8 cellular contexts compared by ENCODE assay signal in the genomic region with DNA sequence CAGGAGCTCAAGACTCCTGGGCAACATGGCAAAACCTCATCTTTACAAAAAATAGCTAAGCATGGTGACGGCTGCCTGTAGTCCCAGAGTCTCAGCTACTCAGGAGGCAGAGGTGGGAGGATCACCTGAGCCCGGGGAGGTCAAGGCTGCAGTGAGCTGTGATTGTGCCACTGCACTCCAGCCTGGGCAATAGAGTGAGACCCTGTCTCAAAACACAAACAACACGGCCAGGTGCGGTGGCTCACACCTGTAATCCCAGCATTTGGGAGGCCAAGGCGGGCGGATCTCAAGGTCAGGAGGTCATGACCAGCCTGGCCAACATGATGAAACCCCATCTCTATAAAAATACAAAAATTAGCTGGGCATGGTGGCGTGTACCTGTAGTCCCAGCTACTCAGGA. TPM values are rescaled to one million over a fixed set of nuclear protein-coding genes. Genes with fewer than 3 reads are reported as not detected.
A peak's percentile ranks its signal among the peaks of the same experiment; 100 is the strongest.
DNase-seq lines count a peak whose midpoint lies in the region; ATAC-seq, FAIRE-seq and TF ChIP-seq lines count a peak whose summit lies in the region.
"Not testable (repeated sequence)": the region's sequence is repeated elsewhere in the genome, so short reads cannot be mapped to it uniquely, and the experiment has no call there.
"Had no signal": no experiment of that assay in that cellular context is flagged by ENCODE, and none has a peak within 500 bp of the region (broad histone marks: within the 10 kb centered on the region; RNA-seq: fewer than 3 reads in every experiment).

No MANE protein-coding gene starts in this region.

- not testable (repeated sequence) for H3K4me1 ChIP-seq in HEK293 (ENCODE audit: control insufficient read depth, insufficient read depth, low read length); Panc1 (ENCODE audit: control insufficient read depth, insufficient read depth, low read length); K562 (replicated peaks in 1 of 2; ENCODE audit: control insufficient read depth in 2 of 2, insufficient read depth in 2 of 2, low read length in 2 of 2)
- peaks cover 20% of the 10 kb centered on the region for H3K4me1 ChIP-seq in HepG2 (ENCODE audit: insufficient read depth, low read length)

- BruUV-seq in Panc1 (replicated peaks; lab: Mats Ljungman, UMichigan); K562 (replicated peaks; lab: Mats Ljungman, UMichigan); HepG2 (replicated peaks; lab: Mats Ljungman, UMichigan): not testable (repeated sequence)

- not testable (repeated sequence) for H3K79me2 ChIP-seq in K562 (ENCODE audit: control insufficient read depth, insufficient read depth, low read length); HepG2 (ENCODE audit: insufficient read depth, low read length)

- not testable (repeated sequence) for DNase-seq in Panc1 (ENCODE audit: low read depth, low spot score); WTC11 (ENCODE audit: low spot score); K562 (ENCODE audit: extremely low read depth in 1 of 4, low spot score in 3 of 4); left colon; HepG2 (ENCODE audit: low spot score)
- peak; percentile 11 for DNase-seq in activated CD8-positive, alpha-beta memory T cell treated with anti-CD3 and anti-CD28 coated beads, Interleukin-2, amount 10 ng/mL, durations not matched to agents 7 days and 5 days

- in situ Hi-C loops in Panc1 (cut with HindIII; ENCODE audit: low pct_unique_long_range_greater_than_20kb, low sequenced_read_pairs); K562 (cut with MboI); HepG2 (cut with HindIII; ENCODE audit: extremely low pct_ligation_motif_present, low pct_unique_long_range_greater_than_20kb): not testable (repeated sequence)

- not testable (repeated sequence) for TF ChIP-seq EP300 in K562 (IDR thresholded peaks at IDR 0.05; ENCODE audit: low read length); HepG2 (IDR thresholded peaks at IDR 0.05; ENCODE audit: low read depth in 2 of 2, low read length in 2 of 2); HepG2 (CRISPR knock-in tag; IDR thresholded peaks at IDR 0.05; ENCODE audit: borderline replicate concordance)

- not testable (repeated sequence) for H3K27ac ChIP-seq in HEK293 (ENCODE audit: extremely low read depth, low read depth, low read length); Panc1 (ENCODE audit: low read length); K562 (ENCODE audit: extremely low read depth, low read depth, low read length); HepG2 (ENCODE audit: extremely low read length, insufficient read depth, low read length)

- TF ChIP-seq CTCF in HEK293 (tag by site-specific recombination; IDR thresholded peaks at IDR 0.05); Panc1 (IDR thresholded peaks at IDR 0.05); WTC11 (IDR thresholded peaks at IDR 0.05); K562 (IDR thresholded peaks at IDR 0.05 in 2 of 3, conservative IDR thresholded peaks at IDR 0.05 in 1 of 3; ENCODE audit: insufficient read depth in 2 of 3, low read depth in 1 of 3, low read length in 3 of 3); HepG2 (CRISPR knock-in tag; IDR thresholded peaks at IDR 0.05): not testable (repeated sequence)

- not testable (repeated sequence) for H3K9ac ChIP-seq in K562 (ENCODE audit: insufficient read depth in 1 of 2, low read depth in 2 of 2, low read length in 2 of 2); HepG2 (ENCODE audit: insufficient read depth, low read depth, low read length)

- TF ChIP-seq RAD21 in K562 (CRISPR knock-in tag; conservative IDR thresholded peaks at IDR 0.05 in 1 of 2, IDR thresholded peaks at IDR 0.05 in 1 of 2); HepG2 (CRISPR knock-in tag; IDR thresholded peaks at IDR 0.05): not testable (repeated sequence)

- H2AFZ ChIP-seq in K562 (ENCODE audit: low read depth, low read length); HepG2 (ENCODE audit: low read length): not testable (repeated sequence)

- H3K4me1 Mint-ChIP-seq in WTC11; activated CD8-positive, alpha-beta memory T cell treated with anti-CD3 and anti-CD28 coated beads, Interleukin-2, amount 10 ng/mL, durations not matched to agents 7 days and 5 days: not testable (repeated sequence)

- CTCF ChIA-PET in HEK293 (lab: Yijun Ruan, JAX); Panc1 (lab: Charles Lee); WTC11 (lab: Charles Lee); activated CD8-positive, alpha-beta memory T cell treated with anti-CD3 and anti-CD28 coated beads, Interleukin-2, amount 10 ng/mL, durations not matched to agents 7 days and 5 days (lab: Charles Lee); K562 (lab: Yijun Ruan, JAX; ENCODE audit: low intra/inter-chr PET ratio); HepG2 (lab: Yijun Ruan, JAX; ENCODE audit: low intra/inter-chr PET ratio, low total read pairs): not testable (repeated sequence)

- intact Hi-C loops in Panc1 (cut with micrococcal nuclease; ENCODE audit: unreplicated experiment); K562 (cut with micrococcal nuclease); left colon (cut with DNase I, micrococcal nuclease); HepG2 (cut with micrococcal nuclease; ENCODE audit: unreplicated experiment): not testable (repeated sequence)

- TF ChIP-seq POLR2A in K562 (conservative IDR thresholded peaks at IDR 0.05); HepG2 (IDR thresholded peaks at IDR 0.05; ENCODE audit: insufficient read depth in 1 of 2, low read depth in 2 of 2, low read length in 2 of 2): not testable (repeated sequence)

- POLR2A ChIA-PET in HEK293 (lab: Yijun Ruan, JAX): not testable (repeated sequence)
- POLR2A ChIA-PET in Panc1 (lab: Charles Lee) (interaction anchor here (0.6 kb wide), 1 partner anchor 274 kb away, joined by 8 read pairs; no protein-coding TSS in a partner anchor), WTC11 (lab: Charles Lee) (interaction anchor here (0.6 kb wide), 2 partner anchors 10 to 253 kb away, joined by 3 to 6 read pairs; no protein-coding TSS in a partner anchor), K562 (lab: Yijun Ruan, JAX) (interaction anchor here (1.1 to 2.3 kb wide), 5 partner anchors 12 to 57 kb away, joined by 3 to 8 read pairs (median 5); no protein-coding TSS in a partner anchor), HepG2 (lab: Yijun Ruan, JAX) (interaction anchor here (0.6 kb wide), 1 partner anchor 14 kb away, joined by 3 read pairs; no protein-coding TSS in a partner anchor)

- H3K36me3 ChIP-seq in HEK293 (ENCODE audit: control insufficient read depth in 2 of 2, insufficient read depth in 1 of 2, low read length in 2 of 2) (peaks cover 19 to 23% of the 10 kb centered on the region in 2 experiments), Panc1 (ENCODE audit: control insufficient read depth, insufficient read depth, low read length) (peaks cover 10% of the 10 kb centered on the region), K562 (ENCODE audit: control insufficient read depth, insufficient read depth, low read length) (peaks cover 19% of the 10 kb centered on the region)
- not testable (repeated sequence) for H3K36me3 ChIP-seq in HepG2 (replicated peaks in 1 of 2; ENCODE audit: control insufficient read depth in 1 of 2, insufficient read depth in 2 of 2, low read length in 2 of 2)

- WGBS in K562 (ENCODE audit: insufficient coverage, low coverage, missing lambda C conversion rate): 77% methylated on average over 7 of the region's 7 CpGs
- whole genome bisulfite sequencing in HepG2 (ENCODE audit: low lambda C conversion rate): 85% methylated on average over 6 of the region's 7 CpGs

- H3K27ac Mint-ChIP-seq in WTC11; activated CD8-positive, alpha-beta memory T cell treated with anti-CD3 and anti-CD28 coated beads, Interleukin-2, amount 10 ng/mL, durations not matched to agents 7 days and 5 days: not testable (repeated sequence)

- ATAC-seq in Panc1: peak; percentile 55
- ATAC-seq in WTC11; activated CD8-positive, alpha-beta memory T cell treated with anti-CD3 and anti-CD28 coated beads, Interleukin-2, amount 10 ng/mL, durations not matched to agents 7 days and 5 days; K562; HepG2: not testable (repeated sequence)
- peak; percentile 23 for ATAC-seq in left colon

- not testable (repeated sequence) for H4K20me1 ChIP-seq in K562 (replicated peaks; ENCODE audit: control insufficient read depth, insufficient read depth, low read length); HepG2 (ENCODE audit: insufficient read depth, low read length)

- H3K27me3 Mint-ChIP-seq in WTC11 (ENCODE audit: low read depth); activated CD8-positive, alpha-beta memory T cell treated with anti-CD3 and anti-CD28 coated beads, Interleukin-2, amount 10 ng/mL, durations not matched to agents 7 days and 5 days: not testable (repeated sequence)

- H3K27me3 ChIP-seq in Panc1 (ENCODE audit: control insufficient read depth, insufficient read depth, low read length); K562 (ENCODE audit: control insufficient read depth in 2 of 2, insufficient read depth in 2 of 2, low read length in 2 of 2); HepG2 (ENCODE audit: control insufficient read depth in 1 of 2, insufficient read depth in 2 of 2, low read length in 2 of 2): not testable (repeated sequence)

- H3K4me3 ChIP-seq in HEK293 (ENCODE audit: low read depth, low read length); Panc1 (ENCODE audit: low read depth in 2 of 2, low read length in 2 of 2); K562; HepG2 (replicated peaks in 1 of 3; ENCODE audit: insufficient read depth in 1 of 3, low read depth in 2 of 3, low read length in 3 of 3): not testable (repeated sequence)

- not testable (repeated sequence) for FAIRE-seq in K562 (lab: Jason Lieb, UNC); HepG2 (lab: Jason Lieb, UNC)

- not testable (repeated sequence) for H3K4me3 Mint-ChIP-seq in WTC11; activated CD8-positive, alpha-beta memory T cell treated with anti-CD3 and anti-CD28 coated beads, Interleukin-2, amount 10 ng/mL, durations not matched to agents 7 days and 5 days

- not testable (repeated sequence) for H3K9me1 ChIP-seq in K562 (ENCODE audit: control insufficient read depth, insufficient read depth, low read length)

- not testable (repeated sequence) for H3K9me3 ChIP-seq in HEK293 (ENCODE audit: control insufficient read depth, insufficient read depth, low read depth, low read length); Panc1 (ENCODE audit: control insufficient read depth, insufficient read depth, low read depth, low read length); K562 (replicated peaks; ENCODE audit: control insufficient read depth, insufficient read depth, low read depth, low read length); HepG2 (ENCODE audit: low read length)

- not testable (repeated sequence) for H3K4me2 ChIP-seq in K562 (ENCODE audit: insufficient read depth, low read length); HepG2 (ENCODE audit: low read depth, low read length)

- H3K36me3 Mint-ChIP-seq in WTC11: peaks cover 23% of the 10 kb centered on the region
- H3K36me3 Mint-ChIP-seq in activated CD8-positive, alpha-beta memory T cell treated with anti-CD3 and anti-CD28 coated beads, Interleukin-2, amount 10 ng/mL, durations not matched to agents 7 days and 5 days: peaks cover 15% of the 10 kb centered on the region

- not testable (repeated sequence) for H3K9me3 Mint-ChIP-seq in WTC11; activated CD8-positive, alpha-beta memory T cell treated with anti-CD3 and anti-CD28 coated beads, Interleukin-2, amount 10 ng/mL, durations not matched to agents 7 days and 5 days (ENCODE audit: low read depth)

RNA-seq across cellular contexts. Expression of gene BTF3L4, which starts 38.2 kb away (rescaled TPM):
- total RNA-seq in Panc1 (2021; ENCODE audit: unreplicated experiment): 65.6 TPM
- 47.2 TPM for polyA plus RNA-seq in Panc1 (2012; ENCODE audit: insufficient read length)
- 74.7 to 89.4 TPM (median 79.0 TPM) in 3 replicates for total RNA-seq in WTC11 (2021)
- total RNA-seq in activated CD8-positive, alpha-beta memory T cell treated with anti-CD3 and anti-CD28 coated beads, Interleukin-2, amount 10 ng/mL, durations not matched to agents 7 days and 5 days: 10 to 100 TPM; 25.6 to 31.5 TPM
- 33.9 and 89.6 TPM in 2 replicates for total RNA-seq in K562 (2011; cell fraction: chromatin; rRNA removed; ENCODE audit: low replicate concordance)
- total RNA-seq in K562 (2011; cell fraction: nucleolus; rRNA removed): 32.2 and 33.0 TPM in 2 replicates
- 65.7 and 117 TPM in 2 replicates for total RNA-seq in K562 (2011; cell fraction: nucleoplasm; rRNA removed)
- 36.3 and 40.1 TPM in 2 replicates for total RNA-seq in K562 (2014; rRNA removed)
- total RNA-seq in K562 (2014; rRNA removed; fragmentation: Illumina TruSeq; extraction: Trizol): 102 and 114 TPM in 2 replicates
- total RNA-seq in K562 (2015; rRNA removed; fragmentation: Illumina TruSeq; extraction: Trizol): 66.4 and 73.3 TPM in 2 replicates
- total RNA-seq in K562 (2021): 54.4 and 54.9 TPM in 2 replicates
- 64.1 and 78.0 TPM in 2 replicates for polyA plus RNA-seq in K562 (2011; rRNA removed)
- 12.5 and 39.8 TPM in 2 replicates for polyA plus RNA-seq in K562 (2011; cell fraction: cytosol; rRNA removed)
- 11.6 and 25.7 TPM in 2 replicates for polyA plus RNA-seq in K562 (2011; cell fraction: nucleus; rRNA removed)
- 49.8 and 74.5 TPM in 2 replicates for polyA plus RNA-seq in K562 (2012)
- 85.1 and 99.0 TPM in 2 replicates for polyA plus RNA-seq in K562 (2014; fragmentation: Illumina TruSeq; extraction: Trizol)
- polyA plus RNA-seq in K562 (2014; fragmentation: Nextera tagmentation; extraction: Ambion mirVana): 100 to 1,000 TPM in 1 of 2 experiments, 10 to 100 TPM in 1; 90.9 to 106 TPM
- polyA plus RNA-seq in K562 (2014; rRNA removed): 72.3 and 88.8 TPM in 2 replicates
- polyA minus RNA-seq in K562 (2011; rRNA and poly(A)+ RNA removed): 45.1 and 68.5 TPM in 2 replicates
- 31.9 and 32.6 TPM in 2 replicates for polyA minus RNA-seq in K562 (2011; cell fraction: cytosol; rRNA and poly(A)+ RNA removed)
- 19.0 and 31.0 TPM in 2 replicates for polyA minus RNA-seq in K562 (2011; cell fraction: nucleus; rRNA and poly(A)+ RNA removed)
- total RNA-seq in left colon: 10 to 100 TPM; 19.1 to 20.9 TPM
- total RNA-seq in HepG2 (2016; rRNA removed; fragmentation: Illumina TruSeq; extraction: Trizol): 74.3 and 112 TPM in 2 replicates
- 20.6 and 23.9 TPM in 2 replicates for total RNA-seq in HepG2 (2016; cell fraction: cytosol; rRNA removed; fragmentation: Illumina TruSeq; extraction: Trizol; ENCODE audit: low read depth)
- 77.8 and 124 TPM in 2 replicates for total RNA-seq in HepG2 (2016; cell fraction: insoluble cytoplasmic fraction; rRNA removed; fragmentation: Illumina TruSeq; extraction: Trizol)
- 37.7 and 41.9 TPM in 2 replicates for total RNA-seq in HepG2 (2016; cell fraction: membrane; rRNA removed; fragmentation: Illumina TruSeq; extraction: Trizol)
- 46.3 and 50.0 TPM in 2 replicates for total RNA-seq in HepG2 (2016; cell fraction: nucleus; rRNA removed; fragmentation: Illumina TruSeq; extraction: Trizol)
- 45.0 and 59.0 TPM in 2 replicates for polyA plus RNA-seq in HepG2 (2011; rRNA removed)
- polyA plus RNA-seq in HepG2 (2011; cell fraction: cytosol; rRNA removed): 25.4 and 48.5 TPM in 2 replicates
- 17.6 and 25.6 TPM in 2 replicates for polyA plus RNA-seq in HepG2 (2011; cell fraction: nucleus; rRNA removed)
- 65.1 and 81.7 TPM in 2 replicates for polyA plus RNA-seq in HepG2 (2012)
- 16.9 and 17.5 TPM in 2 replicates for polyA plus RNA-seq in HepG2 (2016; cell fraction: cytosol; fragmentation: Illumina TruSeq; extraction: Trizol; ENCODE audit: low read depth)
- 121 and 133 TPM in 2 replicates for polyA plus RNA-seq in HepG2 (2016; cell fraction: insoluble cytoplasmic fraction; fragmentation: Illumina TruSeq; extraction: Trizol; ENCODE audit: low read depth)
- polyA plus RNA-seq in HepG2 (2016; cell fraction: membrane; fragmentation: Illumina TruSeq; extraction: Trizol; ENCODE audit: low read depth): 29.8 and 33.4 TPM in 2 replicates
- 53.7 and 57.4 TPM in 2 replicates for polyA plus RNA-seq in HepG2 (2016; cell fraction: nucleus; fragmentation: Illumina TruSeq; extraction: Trizol; ENCODE audit: insufficient read depth, low read depth)
- 19.1 and 24.7 TPM in 2 replicates for polyA minus RNA-seq in HepG2 (2011; rRNA and poly(A)+ RNA removed; ENCODE audit: low replicate concordance)
- 38.0 and 40.3 TPM in 2 replicates for polyA minus RNA-seq in HepG2 (2011; cell fraction: cytosol; rRNA and poly(A)+ RNA removed)
- 64.2 and 78.8 TPM in 2 replicates for polyA minus RNA-seq in HepG2 (2011; cell fraction: nucleus; rRNA and poly(A)+ RNA removed)

RNA-seq across cellular contexts. Expression of gene TXNDC12, which starts 39.3 kb away (rescaled TPM):
- total RNA-seq in Panc1 (2021; ENCODE audit: unreplicated experiment) (77.5 TPM), WTC11 (2021) (80.6 to 89.2 TPM (median 80.9 TPM) in 3 replicates), K562 (2014; rRNA removed) (33.4 and 47.6 TPM in 2 replicates), K562 (2014; rRNA removed; fragmentation: Illumina TruSeq; extraction: Trizol) (37.8 and 40.2 TPM in 2 replicates), K562 (2015; rRNA removed; fragmentation: Illumina TruSeq; extraction: Trizol) (29.7 and 34.6 TPM in 2 replicates), K562 (2021) (57.9 and 60.8 TPM in 2 replicates), left colon (10 to 100 TPM; 43.9 to 46.8 TPM), HepG2 (2016; rRNA removed; fragmentation: Illumina TruSeq; extraction: Trizol) (41.7 and 67.2 TPM in 2 replicates)
- polyA plus RNA-seq in Panc1 (2012; ENCODE audit: insufficient read length): 100.0 TPM
- total RNA-seq in activated CD8-positive, alpha-beta memory T cell treated with anti-CD3 and anti-CD28 coated beads, Interleukin-2, amount 10 ng/mL, durations not matched to agents 7 days and 5 days: 10 to 100 TPM; 37.5 to 42.6 TPM
- total RNA-seq in K562 (2011; cell fraction: chromatin; rRNA removed; ENCODE audit: low replicate concordance): 35.5 and 42.7 TPM in 2 replicates
- 45.9 and 51.5 TPM in 2 replicates for total RNA-seq in K562 (2011; cell fraction: nucleolus; rRNA removed)
- total RNA-seq in K562 (2011; cell fraction: nucleoplasm; rRNA removed): 54.7 and 62.0 TPM in 2 replicates
- polyA plus RNA-seq in K562 (2011; rRNA removed) (45.9 and 53.1 TPM in 2 replicates), K562 (2014; fragmentation: Illumina TruSeq; extraction: Trizol) (31.7 and 32.1 TPM in 2 replicates), K562 (2014; fragmentation: Nextera tagmentation; extraction: Ambion mirVana) (10 to 100 TPM; 17.0 to 29.3 TPM), K562 (2014; rRNA removed) (43.5 and 45.4 TPM in 2 replicates), HepG2 (2011; rRNA removed) (55.9 and 65.6 TPM in 2 replicates)
- polyA plus RNA-seq in K562 (2011; cell fraction: cytosol; rRNA removed): 17.1 and 33.6 TPM in 2 replicates
- 13.3 and 16.5 TPM in 2 replicates for polyA plus RNA-seq in K562 (2011; cell fraction: nucleus; rRNA removed)
- 46.0 and 101 TPM in 2 replicates for polyA plus RNA-seq in K562 (2012)
- polyA minus RNA-seq in K562 (2011; rRNA and poly(A)+ RNA removed): 22.5 and 27.6 TPM in 2 replicates
- 56.3 and 58.4 TPM in 2 replicates for polyA minus RNA-seq in K562 (2011; cell fraction: cytosol; rRNA and poly(A)+ RNA removed)
- polyA minus RNA-seq in K562 (2011; cell fraction: nucleus; rRNA and poly(A)+ RNA removed): 10.6 and 13.2 TPM in 2 replicates
- 16.5 and 18.9 TPM in 2 replicates for total RNA-seq in HepG2 (2016; cell fraction: cytosol; rRNA removed; fragmentation: Illumina TruSeq; extraction: Trizol; ENCODE audit: low read depth)
- total RNA-seq in HepG2 (2016; cell fraction: insoluble cytoplasmic fraction; rRNA removed; fragmentation: Illumina TruSeq; extraction: Trizol): 53.9 and 75.5 TPM in 2 replicates
- total RNA-seq in HepG2 (2016; cell fraction: membrane; rRNA removed; fragmentation: Illumina TruSeq; extraction: Trizol): 29.2 and 32.2 TPM in 2 replicates
- total RNA-seq in HepG2 (2016; cell fraction: nucleus; rRNA removed; fragmentation: Illumina TruSeq; extraction: Trizol): 48.0 and 55.0 TPM in 2 replicates
- 48.6 and 71.0 TPM in 2 replicates for polyA plus RNA-seq in HepG2 (2011; cell fraction: cytosol; rRNA removed)
- polyA plus RNA-seq in HepG2 (2011; cell fraction: nucleus; rRNA removed): 17.5 and 19.1 TPM in 2 replicates
- polyA plus RNA-seq in HepG2 (2012): 46.7 and 93.9 TPM in 2 replicates
- 19.0 and 19.3 TPM in 2 replicates for polyA plus RNA-seq in HepG2 (2016; cell fraction: cytosol; fragmentation: Illumina TruSeq; extraction: Trizol; ENCODE audit: low read depth)
- polyA plus RNA-seq in HepG2 (2016; cell fraction: insoluble cytoplasmic fraction; fragmentation: Illumina TruSeq; extraction: Trizol; ENCODE audit: low read depth): 37.7 and 44.4 TPM in 2 replicates
- polyA plus RNA-seq in HepG2 (2016; cell fraction: membrane; fragmentation: Illumina TruSeq; extraction: Trizol; ENCODE audit: low read depth): 24.3 and 28.1 TPM in 2 replicates
- 61.2 and 77.2 TPM in 2 replicates for polyA plus RNA-seq in HepG2 (2016; cell fraction: nucleus; fragmentation: Illumina TruSeq; extraction: Trizol; ENCODE audit: insufficient read depth, low read depth)
- 32.1 and 68.8 TPM in 2 replicates for polyA minus RNA-seq in HepG2 (2011; rRNA and poly(A)+ RNA removed; ENCODE audit: low replicate concordance)
- polyA minus RNA-seq in HepG2 (2011; cell fraction: cytosol; rRNA and poly(A)+ RNA removed): 69.7 and 82.4 TPM in 2 replicates
- polyA minus RNA-seq in HepG2 (2011; cell fraction: nucleus; rRNA and poly(A)+ RNA removed): 24.1 and 28.7 TPM in 2 replicates

RNA-seq across cellular contexts. Expression of gene ZFYVE9, which starts 47.6 kb away (rescaled TPM):
- total RNA-seq in Panc1 (2021; ENCODE audit: unreplicated experiment): 18.0 TPM
- 11.2 TPM for polyA plus RNA-seq in Panc1 (2012; ENCODE audit: insufficient read length)
- total RNA-seq in WTC11 (2021): 19.2 to 20.1 TPM (median 19.6 TPM) in 3 replicates
- under 1 TPM; 0.29 to 0.35 TPM for total RNA-seq in activated CD8-positive, alpha-beta memory T cell treated with anti-CD3 and anti-CD28 coated beads, Interleukin-2, amount 10 ng/mL, durations not matched to agents 7 days and 5 days
- total RNA-seq in K562 (2011; cell fraction: chromatin; rRNA removed; ENCODE audit: low replicate concordance): 23.9 and 94.4 TPM in 2 replicates
- total RNA-seq in K562 (2011; cell fraction: nucleolus; rRNA removed): 13.2 and 17.4 TPM in 2 replicates
- 24.4 and 24.5 TPM in 2 replicates for total RNA-seq in K562 (2011; cell fraction: nucleoplasm; rRNA removed)
- total RNA-seq in K562 (2014; rRNA removed): 8.9 and 9.4 TPM in 2 replicates
- 14.4 and 16.7 TPM in 2 replicates for total RNA-seq in K562 (2014; rRNA removed; fragmentation: Illumina TruSeq; extraction: Trizol)
- 11.9 and 13.2 TPM in 2 replicates for total RNA-seq in K562 (2015; rRNA removed; fragmentation: Illumina TruSeq; extraction: Trizol)
- 9.0 and 10.2 TPM in 2 replicates for total RNA-seq in K562 (2021)
- 8.1 and 9.1 TPM in 2 replicates for polyA plus RNA-seq in K562 (2011; rRNA removed)
- polyA plus RNA-seq in K562 (2011; cell fraction: cytosol; rRNA removed): 2.1 and 4.4 TPM in 2 replicates
- polyA plus RNA-seq in K562 (2011; cell fraction: nucleus; rRNA removed): 5.3 and 7.1 TPM in 2 replicates
- polyA plus RNA-seq in K562 (2012): 5.6 and 5.7 TPM in 2 replicates
- polyA plus RNA-seq in K562 (2014; fragmentation: Illumina TruSeq; extraction: Trizol): 8.1 and 8.4 TPM in 2 replicates
- under 1 TPM; 0.52 to 0.84 TPM for polyA plus RNA-seq in K562 (2014; fragmentation: Nextera tagmentation; extraction: Ambion mirVana)
- polyA plus RNA-seq in K562 (2014; rRNA removed): 5.0 and 5.4 TPM in 2 replicates
- 31.4 and 41.7 TPM in 2 replicates for polyA minus RNA-seq in K562 (2011; rRNA and poly(A)+ RNA removed)
- polyA minus RNA-seq in K562 (2011; cell fraction: cytosol; rRNA and poly(A)+ RNA removed): 8.6 and 13.1 TPM in 2 replicates
- 15.1 and 38.3 TPM in 2 replicates for polyA minus RNA-seq in K562 (2011; cell fraction: nucleus; rRNA and poly(A)+ RNA removed)
- total RNA-seq in left colon: 10 to 100 TPM; 17.3 to 20.2 TPM
- 19.8 and 26.5 TPM in 2 replicates for total RNA-seq in HepG2 (2016; rRNA removed; fragmentation: Illumina TruSeq; extraction: Trizol)
- 3.3 and 4.1 TPM in 2 replicates for total RNA-seq in HepG2 (2016; cell fraction: cytosol; rRNA removed; fragmentation: Illumina TruSeq; extraction: Trizol; ENCODE audit: low read depth)
- 19.0 and 25.7 TPM in 2 replicates for total RNA-seq in HepG2 (2016; cell fraction: insoluble cytoplasmic fraction; rRNA removed; fragmentation: Illumina TruSeq; extraction: Trizol)
- total RNA-seq in HepG2 (2016; cell fraction: membrane; rRNA removed; fragmentation: Illumina TruSeq; extraction: Trizol): 13.4 and 14.6 TPM in 2 replicates
- total RNA-seq in HepG2 (2016; cell fraction: nucleus; rRNA removed; fragmentation: Illumina TruSeq; extraction: Trizol): 27.9 and 35.0 TPM in 2 replicates
- polyA plus RNA-seq in HepG2 (2011; rRNA removed): 8.8 and 9.2 TPM in 2 replicates
- 4.6 and 7.0 TPM in 2 replicates for polyA plus RNA-seq in HepG2 (2011; cell fraction: cytosol; rRNA removed)
- polyA plus RNA-seq in HepG2 (2011; cell fraction: nucleus; rRNA removed): 5.3 and 5.9 TPM in 2 replicates
- polyA plus RNA-seq in HepG2 (2012): 10.4 and 11.2 TPM in 2 replicates
- polyA plus RNA-seq in HepG2 (2016; cell fraction: cytosol; fragmentation: Illumina TruSeq; extraction: Trizol; ENCODE audit: low read depth): 0.58 and 0.62 TPM in 2 replicates
- polyA plus RNA-seq in HepG2 (2016; cell fraction: insoluble cytoplasmic fraction; fragmentation: Illumina TruSeq; extraction: Trizol; ENCODE audit: low read depth): 14.8 and 15.6 TPM in 2 replicates
- polyA plus RNA-seq in HepG2 (2016; cell fraction: membrane; fragmentation: Illumina TruSeq; extraction: Trizol; ENCODE audit: low read depth): 3.3 and 3.5 TPM in 2 replicates
- polyA plus RNA-seq in HepG2 (2016; cell fraction: nucleus; fragmentation: Illumina TruSeq; extraction: Trizol; ENCODE audit: insufficient read depth, low read depth): 9.2 and 10.0 TPM in 2 replicates
- polyA minus RNA-seq in HepG2 (2011; rRNA and poly(A)+ RNA removed; ENCODE audit: low replicate concordance): 16.7 and 18.2 TPM in 2 replicates
- 14.9 and 17.9 TPM in 2 replicates for polyA minus RNA-seq in HepG2 (2011; cell fraction: cytosol; rRNA and poly(A)+ RNA removed)
- 61.9 and 62.7 TPM in 2 replicates for polyA minus RNA-seq in HepG2 (2011; cell fraction: nucleus; rRNA and poly(A)+ RNA removed)
- polyA plus RNA-seq: CD14-positive monocyte had no signal
